9 cellular contexts compared by ENCODE assay signal in genomic region chr9:127545196-127546124, GRCh38.
DNase-seq lines count a peak whose midpoint lies in the region; TF ChIP-seq lines count a peak whose summit lies in the region.
"Had no signal": no experiment of that assay in that cellular context is flagged by ENCODE, and none has a peak within 500 bp of the region (broad histone marks: within the 10 kb centered on the region; RNA-seq: fewer than 3 reads in every experiment).

No MANE protein-coding gene starts in this region.

- no peak overlapping the region for H3K27ac Mint-ChIP-seq in T-helper 2 cell treated with Interferon-gamma antibody and Interleukin-4, amounts not matched to agents 5 μg/mL and 100 μg/mL, for 36 hours

- H3K36me3 Mint-ChIP-seq in T-helper 2 cell treated with Interferon-gamma antibody and Interleukin-4, amounts not matched to agents 5 μg/mL and 100 μg/mL, for 36 hours (ENCODE audit: low read depth): no peaks in the 10 kb centered on the region

- no peaks in the 10 kb centered on the region for H3K9me3 ChIP-seq in duodenal mucosa (ENCODE audit: control insufficient read depth in 1 of 2, low read length in 2 of 2)
- no peaks in the 10 kb centered on the region for H3K9me3 ChIP-seq in mucosa of stomach (ENCODE audit: control insufficient read depth, low read length)
- H3K9me3 ChIP-seq: neutrophil had no signal

- H3K27ac ChIP-seq in duodenal mucosa (ENCODE audit: low read depth, low read length): peak overlapping the region; percentile 77
- H3K27ac ChIP-seq: neutrophil had no signal

- H3K4me1 ChIP-seq in duodenal mucosa (ENCODE audit: control insufficient read depth in 1 of 2, insufficient read depth in 2 of 2, low read length in 2 of 2): peaks cover 57 to 76% of the 10 kb centered on the region in 2 donors
- peaks cover 97% of the 10 kb centered on the region for H3K4me1 ChIP-seq in mucosa of stomach (ENCODE audit: control insufficient read depth, insufficient read depth, low read length)

- peaks cover 0 to 11% of the 10 kb centered on the region in 2 donors for H3K36me3 ChIP-seq in duodenal mucosa (ENCODE audit: control insufficient read depth in 1 of 2, insufficient read depth in 2 of 2, low read length in 2 of 2)
- no peaks in the 10 kb centered on the region for H3K36me3 ChIP-seq in mucosa of stomach (ENCODE audit: control insufficient read depth, insufficient read depth, low read length)
- H3K36me3 ChIP-seq: neutrophil had no signal

- H3K4me3 Mint-ChIP-seq in T-helper 2 cell treated with Interferon-gamma antibody and Interleukin-4, amounts not matched to agents 5 μg/mL and 100 μg/mL, for 36 hours: no peak overlapping the region

- no peaks in the 10 kb centered on the region for H3K9me3 Mint-ChIP-seq in T-helper 2 cell treated with Interferon-gamma antibody and Interleukin-4, amounts not matched to agents 5 μg/mL and 100 μg/mL, for 36 hours

- DNase-seq in NCI-H1092 treated with DMSO at 0.1 percent for 48 hours (lab: John Stamatoyannopoulos, UW) (peak; percentile 74), D341Med (ENCODE audit: low spot score) (no peak), middle frontal gyrus (ENCODE audit: extremely low spot score, low spot score) (no peak)
- DNase-seq in T-helper 2 cell treated with Interferon-gamma antibody and Interleukin-4, amounts not matched to agents 5 μg/mL and 100 μg/mL, for 36 hours (ENCODE audit: low spot score): no peak
- DNase-seq in NK-92 treated with Interleukin-12 subunit alpha and Interleukin-12 subunit beta, amount 100 ng/mL, for 24 hours (lab: John Stamatoyannopoulos, UW): no peak

- no peaks in the 10 kb centered on the region for H3K27me3 Mint-ChIP-seq in T-helper 2 cell treated with Interferon-gamma antibody and Interleukin-4, amounts not matched to agents 5 μg/mL and 100 μg/mL, for 36 hours (ENCODE audit: low read depth)

- H3K9ac ChIP-seq in duodenal mucosa (ENCODE audit: low read depth in 1 of 2, low read length in 2 of 2) (peak overlapping the region; percentile 39 to 64), mucosa of stomach (ENCODE audit: low read length) (peak overlapping the region; percentile 66)

- H3K27me3 ChIP-seq in duodenal mucosa (ENCODE audit: control insufficient read depth in 1 of 2, insufficient read depth in 2 of 2, low read length in 2 of 2): no peaks in the 10 kb centered on the region
- no peaks in the 10 kb centered on the region for H3K27me3 ChIP-seq in mucosa of stomach (ENCODE audit: control insufficient read depth, insufficient read depth, low read length)

- peaks cover 9% of the 10 kb centered on the region for H3K4me1 Mint-ChIP-seq in T-helper 2 cell treated with Interferon-gamma antibody and Interleukin-4, amounts not matched to agents 5 μg/mL and 100 μg/mL, for 36 hours (ENCODE audit: low read depth)

- H3K4me3 ChIP-seq in duodenal mucosa (ENCODE audit: low read depth in 1 of 2, low read length in 2 of 2) (peak overlapping the region in 1 of 2 donors; percentile 48), mucosa of stomach (ENCODE audit: low read length) (peak overlapping the region; percentile 23)

- TF ChIP-seq POLR2A in GM19099 (IDR thresholded peaks at IDR 0.05; ENCODE audit: extremely low read depth, insufficient read length, low read depth): peak; percentile 33
